ENCODE assay signal across 11 cellular contexts in the genomic region with DNA sequence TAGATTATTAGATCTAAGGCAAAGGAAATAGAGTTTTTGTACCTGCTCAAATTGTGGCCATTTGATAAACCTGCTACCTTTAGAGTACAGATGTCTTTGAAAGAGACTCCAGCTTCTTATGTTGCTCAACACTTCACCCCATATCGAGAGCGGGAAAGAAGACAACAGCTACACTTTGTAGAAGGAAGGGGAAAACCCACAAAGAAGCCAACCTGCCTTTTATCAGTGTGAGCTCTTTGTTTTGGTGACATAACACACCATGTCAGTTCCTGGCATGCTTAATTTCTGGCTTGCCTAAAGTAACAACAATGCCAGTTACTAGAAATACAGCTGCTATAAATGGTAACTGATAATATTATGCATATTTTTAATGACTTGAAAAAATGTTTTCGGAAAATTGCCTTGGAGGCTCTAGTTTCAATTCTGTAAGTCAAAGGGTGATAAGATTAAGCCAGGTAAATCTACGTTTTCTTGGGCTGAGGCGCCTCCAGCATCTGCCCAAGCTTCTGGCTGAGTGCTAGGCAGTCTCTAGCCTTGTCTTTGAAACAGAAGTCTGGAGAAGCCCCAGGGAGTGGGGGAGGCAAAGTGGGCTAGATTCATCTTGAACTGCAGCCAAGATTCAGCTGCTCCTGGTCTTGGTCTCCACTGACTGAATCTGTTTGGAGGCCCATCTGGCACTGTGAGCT.
DNase-seq lines count a peak whose midpoint lies in the region; ATAC-seq, FAIRE-seq and TF ChIP-seq lines count a peak whose summit lies in the region.
"Had no signal": no experiment of that assay in that cellular context is flagged by ENCODE, and none has a peak within 500 bp of the region (broad histone marks: within the 10 kb centered on the region; RNA-seq: fewer than 3 reads in every experiment).

No MANE protein-coding gene starts in this region.

- H3K4me3 ChIP-seq in cardiac muscle cell, result no peak overlapping the region
- H3K4me3 ChIP-seq in left ventricle myocardium inferior, result no peak overlapping the region
- H3K4me3 ChIP-seq in smooth muscle cell, result no peak overlapping the region
- H3K4me3 ChIP-seq: BLaER1, SK-N-MC had no signal

- H3K9me3 ChIP-seq in cardiac muscle cell (ENCODE audit: low read depth) (no peaks in the 10 kb centered on the region), left ventricle myocardium inferior (replicated peaks) (no peaks in the 10 kb centered on the region), smooth muscle cell (replicated peaks; ENCODE audit: low read depth) (no peaks in the 10 kb centered on the region)
- H3K9me3 ChIP-seq: BLaER1 had no signal

- H3K27me3 ChIP-seq in cardiac muscle cell (no peaks in the 10 kb centered on the region), left ventricle myocardium inferior (ENCODE audit: low read depth) (no peaks in the 10 kb centered on the region), smooth muscle cell (ENCODE audit: low read depth) (no peaks in the 10 kb centered on the region)
- H3K27me3 ChIP-seq: BLaER1 had no signal

- peaks cover 28% of the 10 kb centered on the region for H3F3A ChIP-seq in smooth muscle cell (ENCODE audit: low read depth)

- H3K36me3 ChIP-seq in cardiac muscle cell (no peaks in the 10 kb centered on the region), left ventricle myocardium inferior (no peaks in the 10 kb centered on the region), smooth muscle cell (ENCODE audit: low read depth) (no peaks in the 10 kb centered on the region)
- H3K36me3 ChIP-seq: BLaER1 had no signal

- no peaks in the 10 kb centered on the region for H3K9me3 Mint-ChIP-seq in activated naive CD4-positive, alpha-beta T cell treated with anti-CD3 and anti-CD28 coated beads, Interleukin-2, amount 50 U/mL, for 72 hours
- H3K9me3 Mint-ChIP-seq: stimulated activated effector memory CD8-positive, alpha-beta T cell treated with anti-CD3 and anti-CD28 coated beads, Interleukin-12 subunit alpha, Interleukin-12 subunit beta, amount 100 ng/mL, for 72 hours had no signal

- peak overlapping the region; percentile 58 for H3K4me2 ChIP-seq in smooth muscle cell
- H3K4me2 ChIP-seq: BLaER1 had no signal

- TF ChIP-seq CTCF in cardiac muscle cell (IDR thresholded peaks at IDR 0.05; ENCODE audit: low read depth, low read length) (no peak), left ventricle myocardium inferior (IDR thresholded peaks at IDR 0.05; ENCODE audit: borderline replicate concordance) (no peak), smooth muscle cell (IDR thresholded peaks at IDR 0.05; ENCODE audit: borderline replicate concordance, insufficient read depth, poor library complexity, severe bottlenecking) (no peak), D721Med (IDR thresholded peaks at IDR 0.05; ENCODE audit: insufficient read depth, missing control alignments) (no peak)

- no peaks in the 10 kb centered on the region for H4K20me1 ChIP-seq in smooth muscle cell (ENCODE audit: low read depth)
- H4K20me1 ChIP-seq: BLaER1 had no signal

- no peak overlapping the region for H3K9ac ChIP-seq in smooth muscle cell (ENCODE audit: low read depth)
- H3K9ac ChIP-seq: BLaER1 had no signal

- ATAC-seq in activated naive CD4-positive, alpha-beta T cell treated with anti-CD3 and anti-CD28 coated beads, Interleukin-2, amount 50 U/mL, for 72 hours, result peak; percentile 67 to 77
- no peak for ATAC-seq in HG02642 (IDR thresholded peaks at IDR 0.05; ENCODE audit: poor library complexity, unreplicated experiment)
- ATAC-seq: stimulated activated effector memory CD8-positive, alpha-beta T cell treated with anti-CD3 and anti-CD28 coated beads, Interleukin-12 subunit alpha, Interleukin-12 subunit beta, amount 100 ng/mL, for 72 hours had no signal

- peak overlapping the region; percentile 15 to 88 for H3K27ac Mint-ChIP-seq in activated naive CD4-positive, alpha-beta T cell treated with anti-CD3 and anti-CD28 coated beads, Interleukin-2, amount 50 U/mL, for 72 hours
- H3K27ac Mint-ChIP-seq: stimulated activated effector memory CD8-positive, alpha-beta T cell treated with anti-CD3 and anti-CD28 coated beads, Interleukin-12 subunit alpha, Interleukin-12 subunit beta, amount 100 ng/mL, for 72 hours had no signal

- DNase-seq in cardiac muscle cell (ENCODE audit: low read depth in 1 of 2, low spot score in 1 of 2) (no peak), left ventricle myocardium inferior (no peak), OCI-M1 (lab: John Stamatoyannopoulos, UW) (peak; percentile 50), smooth muscle cell (lab: John Stamatoyannopoulos, UW; ENCODE audit: unreplicated experiment) (no peak), D721Med (ENCODE audit: insufficient read length, low spot score) (no peak), AG08395 (ENCODE audit: low spot score) (no peak)
- peak in 1 of 2 donors; percentile 37 for DNase-seq in activated naive CD4-positive, alpha-beta T cell treated with anti-CD3 and anti-CD28 coated beads, Interleukin-2, amount 50 U/mL, for 72 hours (ENCODE audit: low spot score in 2 of 2)

- peaks cover 0 to 1% of the 10 kb centered on the region in 2 donors for H3K36me3 Mint-ChIP-seq in activated naive CD4-positive, alpha-beta T cell treated with anti-CD3 and anti-CD28 coated beads, Interleukin-2, amount 50 U/mL, for 72 hours
- H3K36me3 Mint-ChIP-seq: stimulated activated effector memory CD8-positive, alpha-beta T cell treated with anti-CD3 and anti-CD28 coated beads, Interleukin-12 subunit alpha, Interleukin-12 subunit beta, amount 100 ng/mL, for 72 hours had no signal

- peak overlapping the region; percentile 20 for H2AFZ ChIP-seq in smooth muscle cell (ENCODE audit: low read depth)

- H3K27ac ChIP-seq in cardiac muscle cell (peak overlapping the region; percentile 40), left ventricle myocardium inferior (replicated peaks) (no peak overlapping the region), smooth muscle cell (ENCODE audit: low read depth) (no peak overlapping the region)
- H3K27ac ChIP-seq: BLaER1, SK-N-MC had no signal

- intact Hi-C loops in left ventricle myocardium inferior (cut with micrococcal nuclease), result no loop called here

- 50% methylated on average over 5 of the region's 5 CpGs for WGBS in smooth muscle cell (ENCODE audit: low lambda C conversion rate)

- H3K79me2 ChIP-seq in smooth muscle cell (ENCODE audit: low read depth), result no peaks in the 10 kb centered on the region

- FAIRE-seq in D721Med (lab: Jason Lieb, UNC), result no peak

- H3K4me1 ChIP-seq in cardiac muscle cell (ENCODE audit: low read depth) (peaks cover 63% of the 10 kb centered on the region), left ventricle myocardium inferior (peaks cover 53% of the 10 kb centered on the region), smooth muscle cell (ENCODE audit: low read depth) (peaks cover 38% of the 10 kb centered on the region)
